Comparison of ENCODE assay signal across 10 cellular contexts in the genomic region with DNA sequence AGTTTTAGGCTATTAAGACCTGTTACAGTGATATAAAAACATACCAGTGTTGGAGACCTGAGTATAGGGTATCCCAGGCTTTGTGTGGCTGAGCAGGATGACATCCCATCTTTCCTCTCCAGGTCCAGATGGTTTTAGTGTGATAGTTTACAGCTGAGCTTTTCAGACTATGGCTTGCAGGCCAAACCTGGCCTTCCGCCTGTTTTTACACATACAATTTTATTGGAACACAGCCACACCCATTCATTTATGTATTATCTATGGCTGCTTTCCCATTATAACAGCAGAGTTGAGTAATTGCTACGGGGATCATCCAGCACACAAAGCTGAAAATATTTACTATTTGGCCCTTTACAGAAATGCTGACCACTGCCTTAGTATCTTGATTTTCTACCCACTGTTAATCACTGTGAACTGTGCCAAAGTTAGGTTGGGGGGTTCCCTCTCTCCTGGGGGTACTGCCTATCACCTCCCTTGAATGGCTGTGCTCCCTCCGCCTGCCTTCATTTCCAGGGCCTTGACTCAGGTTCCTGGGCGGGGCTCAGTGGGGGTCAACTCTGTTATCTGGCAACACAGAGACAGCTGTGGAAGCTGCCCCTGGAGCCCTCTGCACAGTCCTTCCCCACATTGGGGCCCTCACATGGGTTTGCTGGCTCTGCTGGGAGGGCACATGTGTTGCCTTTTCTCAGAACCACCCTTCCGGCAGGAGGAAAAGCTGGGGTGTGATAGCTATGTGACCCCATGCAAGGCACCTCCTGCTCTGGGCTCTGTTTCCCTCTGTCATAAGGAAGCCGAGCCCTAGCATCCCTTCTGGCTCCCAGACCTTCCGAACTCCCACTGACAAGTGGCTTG. TPM values are rescaled to one million over a fixed set of nuclear protein-coding genes. Genes with fewer than 3 reads are reported as not detected.
A peak's percentile ranks its signal among the peaks of the same experiment; 100 is the strongest.
DNase-seq lines count a peak whose midpoint lies in the region; ATAC-seq, FAIRE-seq and TF ChIP-seq lines count a peak whose summit lies in the region.
"Had no signal": no experiment of that assay in that cellular context is flagged by ENCODE, and none has a peak within 500 bp of the region (broad histone marks: within the 10 kb centered on the region; RNA-seq: fewer than 3 reads in every experiment).

No MANE protein-coding gene starts in this region.

- in situ Hi-C loops in G401 (cut with HindIII; ENCODE audit: low sequenced_read_pairs), result no loop called here

- peak overlapping the region; percentile 87 for H3K9ac ChIP-seq in adipocyte (ENCODE audit: low read length)

- TF ChIP-seq CTCF in LNCaP clone FGC (IDR thresholded peaks at IDR 0.05; ENCODE audit: control insufficient read depth, extremely low read depth, insufficient read depth), result no peak

- peak; percentile 59 for ATAC-seq in left ventricle myocardium superior

- no peaks in the 10 kb centered on the region for H3K27me3 ChIP-seq in adipocyte (replicated peaks; ENCODE audit: control insufficient read depth, insufficient read depth, low read length)
- no peaks in the 10 kb centered on the region for H3K27me3 ChIP-seq in small intestine (ENCODE audit: control insufficient read depth in 2 of 2, insufficient read depth in 2 of 2, low read length in 2 of 2)

- peak overlapping the region; percentile 43 to 91 for H3K27ac ChIP-seq in small intestine (ENCODE audit: low read depth in 1 of 2, low read length in 1 of 2)
- H3K27ac ChIP-seq: SK-N-MC had no signal

- FAIRE-seq in small intestine (lab: Jason Lieb, UNC), result no peak

- H3K4me3 ChIP-seq in LNCaP clone FGC (ENCODE audit: low read depth, low read length), result no peak overlapping the region
- H3K4me3 ChIP-seq in adipocyte (ENCODE audit: low read length), result peak overlapping the region; percentile 23
- no peak overlapping the region for H3K4me3 ChIP-seq in small intestine (ENCODE audit: low read depth in 1 of 2, low read length in 2 of 2)
- H3K4me3 ChIP-seq: SK-N-MC had no signal

- H3K9me3 ChIP-seq in adipocyte (ENCODE audit: control insufficient read depth, low read length) (no peaks in the 10 kb centered on the region), small intestine (ENCODE audit: control insufficient read depth, low read depth) (no peaks in the 10 kb centered on the region)

- H3K4me1 ChIP-seq in adipocyte (ENCODE audit: control insufficient read depth, insufficient read depth, low read length) (peaks cover 95% of the 10 kb centered on the region), small intestine (ENCODE audit: control insufficient read depth in 2 of 2, insufficient read depth in 1 of 2, low read depth in 1 of 2, low read length in 1 of 2) (peaks cover 19 to 37% of the 10 kb centered on the region in 2 donors)

- peaks cover 14% of the 10 kb centered on the region for H3K36me3 ChIP-seq in adipocyte (ENCODE audit: control insufficient read depth, insufficient read depth, low read length, severe bottlenecking)
- peaks cover 0 to 2% of the 10 kb centered on the region in 2 donors for H3K36me3 ChIP-seq in small intestine (ENCODE audit: control insufficient read depth in 2 of 2, insufficient read depth in 2 of 2, low read length in 2 of 2)

- peak; percentile 49 for DNase-seq in LNCaP clone FGC (ENCODE audit: low read depth)
- peak; percentile 84 for DNase-seq in adipocyte (ENCODE audit: low read depth)
- peak; percentile 80 for DNase-seq in left ventricle myocardium superior
- peak; percentile 61 for DNase-seq in small intestine
- DNase-seq in G401 (ENCODE audit: low spot score), result no peak
- no peak for DNase-seq in DMS114 treated with DMSO at 0.1 percent for 48 hours (lab: John Stamatoyannopoulos, UW; ENCODE audit: unreplicated experiment)
- DNase-seq in NCI-H2081 treated with DMSO at 0.1 percent for 48 hours (lab: John Stamatoyannopoulos, UW), result no peak
- no peak for DNase-seq in stimulated activated naive CD4-positive, alpha-beta T cell treated with Interleukin-2 at 50 U/mL for 16 hours (lab: John Stamatoyannopoulos, UW)

- intact Hi-C loops in left ventricle myocardium superior (cut with micrococcal nuclease), result no loop called here

- 60 to 63% (median 60%) methylated on average over 7 of the region's 7 CpGs for WGBS in small intestine, 3 donors

RNA-seq across cellular contexts. Expression of a gene that starts 40.3 kb away (rescaled TPM):
- total RNA-seq in left ventricle myocardium superior, result not detected
- polyA plus RNA-seq in small intestine, result under 1 TPM in 1 of 3 donors, not detected in 2; 0.09 TPM
- total RNA-seq in G401 (2014; rRNA removed; shearing (Covaris generic)), result not detected in 2 replicates
- total RNA-seq: kidney epithelial cell had no signal

RNA-seq across cellular contexts. Expression of a gene that starts 43.3 kb away (rescaled TPM):
- 41.2 TPM for total RNA-seq in left ventricle myocardium superior
- polyA plus RNA-seq in small intestine, result 10 to 100 TPM in 1 of 3 donors, 1 to 10 TPM in 2; 7.4 to 56.5 (median 8.4) TPM
- 8.5 and 24.5 TPM in 2 replicates for total RNA-seq in G401 (2014; rRNA removed; shearing (Covaris generic))

Comparison
In these comparisons a context has a peak if more than half of its experiments do, and no peak if none do; other contexts are left out.
1. DNase-seq: peak in LNCaP clone FGC (single experiment), adipocyte (single experiment), left ventricle myocardium superior (single experiment) and small intestine (single experiment); none in G401 (single experiment), DMS114 treated with DMSO at 0.1 percent for 48 hours (single experiment), NCI-H2081 treated with DMSO at 0.1 percent for 48 hours (single experiment) and stimulated activated naive CD4-positive, alpha-beta T cell treated with Interleukin-2 at 50 U/mL for 16 hours (single experiment).